ENCODE assay signal across 14 cellular contexts in the genomic region with DNA sequence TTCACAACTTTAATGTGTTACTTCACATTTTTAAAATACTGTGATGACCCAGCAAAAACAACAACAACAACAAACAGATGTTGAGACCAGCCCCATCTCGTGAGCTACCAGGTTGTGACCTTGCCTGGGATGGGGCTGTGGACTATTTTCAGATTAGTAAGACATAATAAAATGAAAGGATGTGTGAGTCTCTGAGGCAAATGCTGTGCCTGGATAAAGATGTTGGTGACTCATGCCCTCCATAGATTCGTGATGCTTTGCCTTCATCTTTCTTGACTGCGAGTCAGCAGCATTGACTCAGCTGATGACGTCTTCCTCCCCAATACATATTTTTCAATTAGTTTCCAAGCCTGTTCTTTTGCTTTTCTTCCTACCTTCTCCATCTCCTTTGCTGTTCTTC.
DNase-seq lines count a peak whose midpoint lies in the region; ATAC-seq and TF ChIP-seq lines count a peak whose summit lies in the region.
"Had no signal": no experiment of that assay in that cellular context is flagged by ENCODE, and none has a peak within 500 bp of the region (broad histone marks: within the 10 kb centered on the region; RNA-seq: fewer than 3 reads in every experiment).

No MANE protein-coding gene starts in this region.

- POLR2A ChIA-PET in activated CD4-positive, alpha-beta T cell treated with anti-CD3 and anti-CD28 coated beads for 36 hours (lab: Charles Lee): no interaction called here
- POLR2A ChIA-PET in activated CD4-positive, alpha-beta T cell treated with anti-CD3 and anti-CD28 coated beads, Interleukin-2, amount 10 ng/mL, durations not matched to agents 7 days and 5 days (lab: Charles Lee): no interaction called here

- no peaks in the 10 kb centered on the region for H3K36me3 Mint-ChIP-seq in activated CD4-positive, alpha-beta T cell treated with anti-CD3 and anti-CD28 coated beads for 36 hours (ENCODE audit: low read depth)
- no peaks in the 10 kb centered on the region for H3K36me3 Mint-ChIP-seq in activated CD4-positive, alpha-beta T cell treated with anti-CD3 and anti-CD28 coated beads, Interleukin-2, amount 10 ng/mL, durations not matched to agents 7 days and 5 days (ENCODE audit: low read depth)

- H3K36me3 ChIP-seq in fibroblast of lung (ENCODE audit: control insufficient read depth, insufficient read depth, low read length) (no peaks in the 10 kb centered on the region), psoas muscle (ENCODE audit: insufficient read depth in 1 of 2, low read depth in 1 of 2) (no peaks in the 10 kb centered on the region)
- H3K36me3 ChIP-seq: transverse colon had no signal

- no peak overlapping the region for H2AFZ ChIP-seq in fibroblast of lung (ENCODE audit: low read length)
- H2AFZ ChIP-seq: parathyroid adenoma had no signal

- WGBS in psoas muscle, 3 donors: 63 to 74% (median 69%) methylated on average over 4 of the region's 4 CpGs

- H3K4me1 ChIP-seq in fibroblast of lung (ENCODE audit: control insufficient read depth, extremely low read depth, insufficient read depth, low read length) (no peaks in the 10 kb centered on the region), psoas muscle (no peaks in the 10 kb centered on the region)
- H3K4me1 ChIP-seq: A549, parathyroid adenoma, transverse colon had no signal

- H4K20me1 ChIP-seq in fibroblast of lung (ENCODE audit: control insufficient read depth, extremely low read depth, insufficient read depth, low read length): no peaks in the 10 kb centered on the region

- H3K9me3 ChIP-seq in fibroblast of lung (ENCODE audit: control insufficient read depth, insufficient read depth, low read depth, low read length) (no peaks in the 10 kb centered on the region), psoas muscle (no peaks in the 10 kb centered on the region)
- H3K9me3 ChIP-seq: A549, transverse colon had no signal

- H3K27ac Mint-ChIP-seq in activated CD4-positive, alpha-beta T cell treated with anti-CD3 and anti-CD28 coated beads for 36 hours: no peak overlapping the region
- H3K27ac Mint-ChIP-seq in activated CD4-positive, alpha-beta T cell treated with anti-CD3 and anti-CD28 coated beads, Interleukin-2, amount 10 ng/mL, durations not matched to agents 7 days and 5 days: no peak overlapping the region

- intact Hi-C loops in activated CD4-positive, alpha-beta T cell treated with anti-CD3 and anti-CD28 coated beads for 36 hours (cut with DNase I, micrococcal nuclease): loop anchor here (1.0 to 5.0 kb wide), 7 partner anchors 22 to 191 kb away; no protein-coding TSS in a partner anchor
- intact Hi-C loops in psoas muscle (cut with DNase I): no loop called here

- peaks cover 6% of the 10 kb centered on the region for H3K9me3 Mint-ChIP-seq in activated CD4-positive, alpha-beta T cell treated with anti-CD3 and anti-CD28 coated beads for 36 hours (ENCODE audit: low read depth)
- H3K9me3 Mint-ChIP-seq in activated CD4-positive, alpha-beta T cell treated with anti-CD3 and anti-CD28 coated beads, Interleukin-2, amount 10 ng/mL, durations not matched to agents 7 days and 5 days: peaks cover 1% of the 10 kb centered on the region
- H3K9me3 Mint-ChIP-seq: immature natural killer cell had no signal

- H3K4me1 Mint-ChIP-seq in activated CD4-positive, alpha-beta T cell treated with anti-CD3 and anti-CD28 coated beads for 36 hours: peaks cover 10% of the 10 kb centered on the region
- H3K4me1 Mint-ChIP-seq in activated CD4-positive, alpha-beta T cell treated with anti-CD3 and anti-CD28 coated beads, Interleukin-2, amount 10 ng/mL, durations not matched to agents 7 days and 5 days: peaks cover 6% of the 10 kb centered on the region
- H3K4me1 Mint-ChIP-seq: immature natural killer cell had no signal

- H3K9ac ChIP-seq in fibroblast of lung (ENCODE audit: insufficient read depth, low read length): no peak overlapping the region
- H3K9ac ChIP-seq: parathyroid adenoma had no signal

- H3K27ac ChIP-seq in fibroblast of lung (ENCODE audit: insufficient read depth, low read length) (no peak overlapping the region), psoas muscle (no peak overlapping the region)
- H3K27ac ChIP-seq: A549, parathyroid adenoma, transverse colon, VCaP had no signal

- no peaks in the 10 kb centered on the region for H3K27me3 Mint-ChIP-seq in activated CD4-positive, alpha-beta T cell treated with anti-CD3 and anti-CD28 coated beads for 36 hours
- no peaks in the 10 kb centered on the region for H3K27me3 Mint-ChIP-seq in activated CD4-positive, alpha-beta T cell treated with anti-CD3 and anti-CD28 coated beads, Interleukin-2, amount 10 ng/mL, durations not matched to agents 7 days and 5 days

- H3K79me2 ChIP-seq in fibroblast of lung (ENCODE audit: control insufficient read depth, insufficient read depth, low read length): no peaks in the 10 kb centered on the region
- H3K79me2 ChIP-seq: parathyroid adenoma had no signal

- no peak overlapping the region for H3K4me3 ChIP-seq in fibroblast of lung (replicated peaks in 1 of 4; ENCODE audit: control extremely low read depth in 1 of 4, insufficient read depth in 1 of 4, low read depth in 3 of 4, low read length in 4 of 4)
- no peak overlapping the region for H3K4me3 ChIP-seq in psoas muscle
- H3K4me3 ChIP-seq: A549, transverse colon had no signal

- no peak overlapping the region for H3K4me3 Mint-ChIP-seq in activated CD4-positive, alpha-beta T cell treated with anti-CD3 and anti-CD28 coated beads for 36 hours
- H3K4me3 Mint-ChIP-seq in activated CD4-positive, alpha-beta T cell treated with anti-CD3 and anti-CD28 coated beads, Interleukin-2, amount 10 ng/mL, durations not matched to agents 7 days and 5 days: no peak overlapping the region
- H3K4me3 Mint-ChIP-seq: immature natural killer cell had no signal

- peak; percentile 97 for ATAC-seq in activated CD4-positive, alpha-beta T cell treated with anti-CD3 and anti-CD28 coated beads for 36 hours
- no peak for ATAC-seq in psoas muscle
- ATAC-seq in GM18867 (IDR thresholded peaks at IDR 0.05; ENCODE audit: unreplicated experiment): no peak

- H3K4me2 ChIP-seq in fibroblast of lung (ENCODE audit: extremely low read depth, insufficient read depth, low read length): no peak overlapping the region
- H3K4me2 ChIP-seq: A549 had no signal

- TF ChIP-seq CTCF in fibroblast of lung (conservative IDR thresholded peaks at IDR 0.05 in 1 of 2, IDR thresholded peaks at IDR 0.05 in 1 of 2; ENCODE audit: low read depth in 1 of 2, low read length in 2 of 2): no peak
- TF ChIP-seq CTCF in psoas muscle (IDR thresholded peaks at IDR 0.05): no peak

- peak; percentile 71 for DNase-seq in activated CD4-positive, alpha-beta T cell treated with anti-CD3 and anti-CD28 coated beads for 36 hours
- DNase-seq in activated CD4-positive, alpha-beta T cell treated with anti-CD3 and anti-CD28 coated beads, Interleukin-2, amount 10 ng/mL, durations not matched to agents 7 days and 5 days: no peak
- DNase-seq in T1000 (lab: John Stamatoyannopoulos, UW) (peak; percentile 43), fibroblast of lung (ENCODE audit: low read depth in 2 of 2) (peak; percentile 68 to 93), psoas muscle (no peak), amygdala (lab: John Stamatoyannopoulos, UW) (no peak)
- peak; percentile 17 to 26 for DNase-seq in stimulated activated CD4-positive, alpha-beta T cell treated with anti-CD3 and anti-CD28 coated beads, Interleukin-4, amount 100 ng/mL, for 48 hours (ENCODE audit: low read depth in 2 of 2)
- DNase-seq: cortex of kidney, immature natural killer cell, transverse colon had no signal

- no peaks in the 10 kb centered on the region for H3K27me3 ChIP-seq in fibroblast of lung (ENCODE audit: control insufficient read depth, insufficient read depth, low read length)
- H3K27me3 ChIP-seq in psoas muscle (ENCODE audit: insufficient read depth in 3 of 3, low read length in 2 of 3): no peaks in the 10 kb centered on the region
- H3K27me3 ChIP-seq: transverse colon had no signal

- CTCF ChIA-PET in activated CD4-positive, alpha-beta T cell treated with anti-CD3 and anti-CD28 coated beads for 36 hours (lab: Charles Lee): interaction anchor here (0.5 to 1.2 kb wide), 4 partner anchors 8 to 398 kb away, joined by 3 to 6 read pairs (median 4); no protein-coding TSS in a partner anchor
- CTCF ChIA-PET in activated CD4-positive, alpha-beta T cell treated with anti-CD3 and anti-CD28 coated beads, Interleukin-2, amount 10 ng/mL, durations not matched to agents 7 days and 5 days (lab: Charles Lee): interaction anchor here (0.6 to 1.5 kb wide), 4 partner anchors 8 to 629 kb away, joined by 3 to 6 read pairs (median 4); no protein-coding TSS in a partner anchor

Comparison
In these comparisons a context has a peak if more than half of its experiments do, and no peak if none do; other contexts are left out.
1. DNase-seq: peak in activated CD4-positive, alpha-beta T cell treated with anti-CD3 and anti-CD28 coated beads for 36 hours (single experiment), T1000 (single experiment), fibroblast of lung (2 of 2) and stimulated activated CD4-positive, alpha-beta T cell treated with anti-CD3 and anti-CD28 coated beads, Interleukin-4, amount 100 ng/mL, for 48 hours (2 of 2); none in activated CD4-positive, alpha-beta T cell treated with anti-CD3 and anti-CD28 coated beads, Interleukin-2, amount 10 ng/mL, durations not matched to agents 7 days and 5 days (single experiment), psoas muscle (0 of 2) and amygdala (0 of 56).
2. intact Hi-C loops: an anchor here in activated CD4-positive, alpha-beta T cell treated with anti-CD3 and anti-CD28 coated beads for 36 hours (1.0 to 5.0 kb wide); none called in psoas muscle.